ENCODE assay signal across 23 cellular contexts in the genomic region with DNA sequence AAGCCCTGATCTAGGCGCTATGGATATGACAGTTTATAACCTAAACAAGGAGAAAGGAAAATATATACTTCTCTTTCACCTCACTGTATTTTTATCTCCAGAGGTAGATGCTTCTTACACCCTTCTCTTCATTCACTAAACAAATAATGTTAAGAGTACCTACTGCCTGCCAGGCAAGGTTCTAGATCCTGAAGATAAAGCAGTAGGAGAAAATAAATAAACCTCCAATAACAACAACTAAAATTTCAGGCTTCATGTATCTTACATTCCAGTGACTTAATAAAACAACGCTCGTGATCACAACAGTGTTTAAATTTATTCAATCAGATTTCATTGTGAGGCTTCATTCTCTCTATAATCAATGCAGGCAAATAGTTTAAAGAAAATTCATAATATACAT. TPM values are rescaled to one million over a fixed set of nuclear protein-coding genes. Genes with fewer than 3 reads are reported as not detected.
DNase-seq lines count a peak whose midpoint lies in the region; ATAC-seq and TF ChIP-seq lines count a peak whose summit lies in the region.
"Had no signal": no experiment of that assay in that cellular context is flagged by ENCODE, and none has a peak within 500 bp of the region (broad histone marks: within the 10 kb centered on the region; RNA-seq: fewer than 3 reads in every experiment).

No MANE protein-coding gene starts in this region.

- H3K9me3 ChIP-seq in MG63, result no peaks in the 10 kb centered on the region
- H3K9me3 ChIP-seq in parathyroid adenoma (ENCODE audit: control insufficient read depth, low read length), result no peaks in the 10 kb centered on the region
- H3K9me3 ChIP-seq: BLaER1, left ventricle myocardium inferior, spleen, tibial artery had no signal

- no peaks in the 10 kb centered on the region; the same call in 1 of the 2 replicates for H3K36me3 ChIP-seq in ACC112 (ENCODE audit: insufficient read depth, low read length)
- H3K36me3 ChIP-seq in MG63, result peaks cover 4% of the 10 kb centered on the region
- no peaks in the 10 kb centered on the region for H3K36me3 ChIP-seq in parathyroid adenoma (ENCODE audit: control insufficient read depth, insufficient read depth, low read length)
- H3K36me3 ChIP-seq: BLaER1, left ventricle myocardium inferior, spleen, tibial artery had no signal

- H3K4me1 ChIP-seq in ACC112 (ENCODE audit: control insufficient read depth, insufficient read depth, low read length, unreplicated experiment), result peaks cover 80% of the 10 kb centered on the region
- H3K4me1 ChIP-seq in parathyroid adenoma, result peaks cover 9% of the 10 kb centered on the region
- H3K4me1 ChIP-seq: BLaER1, spleen had no signal

- TF ChIP-seq CTCF in epithelial cell of proximal tubule (conservative IDR thresholded peaks at IDR 0.05; ENCODE audit: low read depth, low read length), result no peak
- no peak for TF ChIP-seq CTCF in parathyroid adenoma (IDR thresholded peaks at IDR 0.05)

- no peak for DNase-seq in MG63
- DNase-seq in epithelial cell of proximal tubule (ENCODE audit: low read depth), result no peak
- no peak for DNase-seq in NCI-H69 (lab: John Stamatoyannopoulos, UW)
- no peak for DNase-seq in NCI-H187 (lab: John Stamatoyannopoulos, UW)
- no peak for DNase-seq in islet precursor cell
- DNase-seq: activated CD4-positive, alpha-beta T cell treated with anti-CD3 and anti-CD28 coated beads, Interleukin-2, amount 50 U/mL, for 48 hours; activated naive CD8-positive, alpha-beta T cell treated with anti-CD3 and anti-CD28 coated beads, Interleukin-2, amount 10 ng/mL, durations not matched to agents 7 days and 5 days; COR-L47; head of caudate nucleus; left ventricle myocardium inferior; MM.1S; NCI-H1417 treated with DMSO at 0.1 percent for 48 hours; NCI-H2107; NCI-H510A treated with DMSO at 0.1 percent for 48 hours; RPMI8226; spleen; stimulated activated CD4-positive, alpha-beta T cell treated with anti-CD3 and anti-CD28 coated beads, Interleukin-4, amount 100 ng/mL, for 1 hour; stimulated activated naive CD4-positive, alpha-beta T cell; tibial artery had no signal

- H3K27ac ChIP-seq in ACC112 (ENCODE audit: low read depth, low read length), result peak overlapping the region; percentile 97
- no peak overlapping the region for H3K27ac ChIP-seq in parathyroid adenoma
- H3K27ac ChIP-seq: BLaER1, left ventricle myocardium inferior, spleen had no signal

- peak overlapping the region; percentile 43 for H3K4me2 ChIP-seq in parathyroid adenoma (ENCODE audit: low read length)
- H3K4me2 ChIP-seq: BLaER1 had no signal

- H3K4me3 ChIP-seq in ACC112 (ENCODE audit: low read depth, low read length) (peak overlapping the region; percentile 54), MG63 (peak overlapping the region; percentile 20), epithelial cell of proximal tubule (ENCODE audit: low read depth, low read length) (peak overlapping the region; percentile 33), parathyroid adenoma (ENCODE audit: low read depth, low read length) (no peak overlapping the region)
- H3K4me3 ChIP-seq: BLaER1, left ventricle myocardium inferior, spleen had no signal

- H3K79me2 ChIP-seq in ACC112 (ENCODE audit: control insufficient read depth, insufficient read depth, low read length, unreplicated experiment) (peaks cover 82% of the 10 kb centered on the region), parathyroid adenoma (peaks cover 6% of the 10 kb centered on the region)

- H2AFZ ChIP-seq in ACC112 (ENCODE audit: low read length, unreplicated experiment), result no peak overlapping the region
- H2AFZ ChIP-seq in parathyroid adenoma, result no peak overlapping the region

- no peak for ATAC-seq in GM21619 (IDR thresholded peaks at IDR 0.05; ENCODE audit: unreplicated experiment)

- H3K27me3 ChIP-seq in ACC112 (ENCODE audit: insufficient read depth, low read length), result no peaks in the 10 kb centered on the region
- no peaks in the 10 kb centered on the region for H3K27me3 ChIP-seq in MG63
- H3K27me3 ChIP-seq in parathyroid adenoma (ENCODE audit: control insufficient read depth, insufficient read depth, low read length), result no peaks in the 10 kb centered on the region
- H3K27me3 ChIP-seq: BLaER1, spleen, tibial artery had no signal

- H3K9ac ChIP-seq in parathyroid adenoma, result no peak overlapping the region
- H3K9ac ChIP-seq: BLaER1 had no signal

RNA-seq across cellular contexts. Expression of gene PDGFC, which starts 20.6 kb away (rescaled TPM):
- 28.4 and 30.3 TPM in 2 replicates for total RNA-seq in MG63 (2014; rRNA removed; shearing (Covaris generic); ENCODE audit: low replicate concordance)
- 56.7 and 64.7 TPM in 2 replicates for total RNA-seq in epithelial cell of proximal tubule
